11 cellular contexts compared by ENCODE assay signal in the genomic region with DNA sequence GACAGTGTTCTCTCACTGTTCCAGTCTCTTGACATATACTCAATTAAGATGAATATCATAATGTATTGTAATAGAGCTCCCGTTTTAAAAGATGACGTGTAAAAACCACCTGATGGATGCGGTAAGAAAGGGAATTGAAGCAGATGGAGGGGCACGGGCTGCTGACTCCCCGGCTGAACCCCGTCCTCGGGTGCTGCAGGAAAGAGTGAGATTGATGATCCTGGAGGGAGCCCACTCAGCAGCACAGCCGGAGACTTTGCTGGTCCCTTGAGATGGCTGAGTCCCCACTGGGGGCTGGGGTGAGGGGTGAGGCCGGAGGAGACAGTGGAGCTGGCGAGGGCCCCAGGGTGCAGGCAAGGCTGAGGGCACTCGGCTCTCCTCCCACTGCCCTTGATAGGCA.
DNase-seq lines count a peak whose midpoint lies in the region; ATAC-seq and TF ChIP-seq lines count a peak whose summit lies in the region.
"Had no signal": no experiment of that assay in that cellular context is flagged by ENCODE, and none has a peak within 500 bp of the region (broad histone marks: within the 10 kb centered on the region; RNA-seq: fewer than 3 reads in every experiment).

No MANE protein-coding gene starts in this region.

- no peak for DNase-seq in activated CD4-positive, alpha-beta T cell treated with anti-CD3 and anti-CD28 coated beads for 36 hours
- DNase-seq in activated CD4-positive, alpha-beta T cell treated with anti-CD3 and anti-CD28 coated beads for 4 hours, result no peak
- DNase-seq in OCI-LY7 (ENCODE audit: low spot score), result no peak
- DNase-seq in brain microvascular endothelial cell, result no peak
- peak; percentile 61 for DNase-seq in posterior vena cava (ENCODE audit: low spot score)
- DNase-seq in HuH-7 (ENCODE audit: low spot score), result no peak
- no peak for DNase-seq in Caco-2
- no peak for DNase-seq in NOMO-1 treated with dmso at 0.1 percent for 144 hours (lab: John Stamatoyannopoulos, UW; ENCODE audit: unreplicated experiment)
- DNase-seq: left ventricle myocardium superior, NCI-H187 treated with DMSO at 0.1 percent for 48 hours had no signal

- H3K9me3 Mint-ChIP-seq in activated CD4-positive, alpha-beta T cell treated with anti-CD3 and anti-CD28 coated beads for 36 hours (ENCODE audit: low read depth), result no peaks in the 10 kb centered on the region
- no peaks in the 10 kb centered on the region for H3K9me3 Mint-ChIP-seq in Caco-2 (ENCODE audit: unreplicated experiment)

- peaks cover 83% of the 10 kb centered on the region for H3K4me1 Mint-ChIP-seq in activated CD4-positive, alpha-beta T cell treated with anti-CD3 and anti-CD28 coated beads for 36 hours
- H3K4me1 Mint-ChIP-seq in Caco-2 (ENCODE audit: low read depth, unreplicated experiment), result no peaks in the 10 kb centered on the region

- H3K4me1 ChIP-seq in OCI-LY7 (ENCODE audit: insufficient read depth, low read length, poor library complexity, severe bottlenecking) (peaks cover 80% of the 10 kb centered on the region), Caco-2 (no peaks in the 10 kb centered on the region)
- H3K4me1 ChIP-seq: parathyroid adenoma had no signal

- no peaks in the 10 kb centered on the region for H3K9me2 ChIP-seq in OCI-LY7 (ENCODE audit: insufficient read depth, low read length)

- H3K36me3 ChIP-seq in OCI-LY7 (ENCODE audit: insufficient read depth, low read length) (peaks cover 15% of the 10 kb centered on the region; the same call in 1 of the 2 replicates), brain microvascular endothelial cell (replicated peaks) (no peaks in the 10 kb centered on the region), Caco-2 (ENCODE audit: control insufficient read depth, insufficient read depth, low read length) (no peaks in the 10 kb centered on the region)

- in situ Hi-C loops in brain microvascular endothelial cell (cut with HindIII; ENCODE audit: low pct_ligation_motif_present, low sequenced_read_pairs), result no loop called here

- H3K27ac Mint-ChIP-seq in activated CD4-positive, alpha-beta T cell treated with anti-CD3 and anti-CD28 coated beads for 36 hours, result peak overlapping the region; percentile 98
- H3K27ac Mint-ChIP-seq in Caco-2 (ENCODE audit: unreplicated experiment), result no peak overlapping the region

- H3K27me3 Mint-ChIP-seq in activated CD4-positive, alpha-beta T cell treated with anti-CD3 and anti-CD28 coated beads for 36 hours, result no peaks in the 10 kb centered on the region
- no peaks in the 10 kb centered on the region for H3K27me3 Mint-ChIP-seq in Caco-2 (ENCODE audit: insufficient read depth, unreplicated experiment)

- H3K27ac ChIP-seq in OCI-LY7 (ENCODE audit: low read depth, low read length, poor library complexity, severe bottlenecking) (peak overlapping the region; percentile 83), brain microvascular endothelial cell (peak overlapping the region; percentile 54)
- H3K27ac ChIP-seq: parathyroid adenoma had no signal

- CTCF ChIA-PET in activated CD4-positive, alpha-beta T cell treated with anti-CD3 and anti-CD28 coated beads for 36 hours (lab: Charles Lee), result interaction anchor here (0.6 to 2.2 kb wide), 4 partner anchors 10 to 108 kb away, joined by 3 to 8 read pairs (median 4); no protein-coding TSS in a partner anchor
- CTCF ChIA-PET in OCI-LY7 (lab: Charles Lee; ENCODE audit: unreplicated experiment), result no interaction called here
- CTCF ChIA-PET in Caco-2 (lab: Charles Lee), result no interaction called here

- H3K79me2 ChIP-seq in OCI-LY7 (ENCODE audit: insufficient read depth, low read depth, low read length), result peaks cover 21% of the 10 kb centered on the region; the same call in 1 of the 2 replicates
- H3K79me2 ChIP-seq: parathyroid adenoma had no signal

- intact Hi-C loops in activated CD4-positive, alpha-beta T cell treated with anti-CD3 and anti-CD28 coated beads for 36 hours (cut with DNase I, micrococcal nuclease), result loop anchor here in 1 of 2 experiments (5.0 kb wide), 3 partner anchors 85 to 115 kb away; no protein-coding TSS in a partner anchor
- intact Hi-C loops in OCI-LY7 (cut with micrococcal nuclease; ENCODE audit: unreplicated experiment) (no loop called here), posterior vena cava (cut with DNase I) (no loop called here), Caco-2 (cut with micrococcal nuclease; ENCODE audit: unreplicated experiment) (no loop called here)

- peaks cover 32% of the 10 kb centered on the region for H3K36me3 Mint-ChIP-seq in activated CD4-positive, alpha-beta T cell treated with anti-CD3 and anti-CD28 coated beads for 36 hours (ENCODE audit: low read depth)
- peaks cover 18% of the 10 kb centered on the region for H3K36me3 Mint-ChIP-seq in Caco-2 (ENCODE audit: insufficient read depth, unreplicated experiment)

- no peaks in the 10 kb centered on the region for H4K20me1 ChIP-seq in OCI-LY7 (ENCODE audit: insufficient read depth, low read length)

- TF ChIP-seq CTCF in OCI-LY7 (conservative IDR thresholded peaks at IDR 0.05; ENCODE audit: low read length) (no peak), brain microvascular endothelial cell (IDR thresholded peaks at IDR 0.05; ENCODE audit: low read depth, low read length, missing control alignments) (no peak), Caco-2 (IDR thresholded peaks at IDR 0.05; ENCODE audit: insufficient read depth in 1 of 2, low read depth in 1 of 2, low read length in 1 of 2, severe bottlenecking in 1 of 2, unreplicated experiment in 1 of 2) (no peak)

- no peak overlapping the region for H2AFZ ChIP-seq in OCI-LY7 (ENCODE audit: low read length)
- H2AFZ ChIP-seq: parathyroid adenoma had no signal

- POLR2A ChIA-PET in activated CD4-positive, alpha-beta T cell treated with anti-CD3 and anti-CD28 coated beads for 36 hours (lab: Charles Lee), result interaction anchor here (0.7 to 1.1 kb wide), 3 partner anchors 12 to 71 kb away, joined by 3 to 5 read pairs (median 3); no protein-coding TSS in a partner anchor
- POLR2A ChIA-PET in OCI-LY7 (lab: Charles Lee), result interaction anchor here (1.0 to 2.0 kb wide), 2 partner anchors 15 to 25 kb away, joined by 3 to 9 read pairs; no protein-coding TSS in a partner anchor
- POLR2A ChIA-PET in Caco-2 (lab: Charles Lee), result no interaction called here

- BruUV-seq in OCI-LY7 (replicated peaks; lab: Mats Ljungman, UMichigan), result no TSS peak
- BruUV-seq in Caco-2 (replicated peaks; lab: Mats Ljungman, UMichigan), result no TSS peak

- H3K27me3 ChIP-seq in brain microvascular endothelial cell (replicated peaks) (no peaks in the 10 kb centered on the region), Caco-2 (replicated peaks; ENCODE audit: control insufficient read depth, insufficient read depth, low read length) (no peaks in the 10 kb centered on the region)

- ATAC-seq in activated CD4-positive, alpha-beta T cell treated with anti-CD3 and anti-CD28 coated beads for 36 hours, result no peak
- ATAC-seq: left ventricle myocardium superior had no signal

- H3K4me3 ChIP-seq in OCI-LY7 (ENCODE audit: low read depth, low read length, poor library complexity, severe bottlenecking) (no peak overlapping the region), brain microvascular endothelial cell (ENCODE audit: low read depth, low read length) (no peak overlapping the region), Caco-2 (ENCODE audit: low read depth, low read length) (no peak overlapping the region)

- peak overlapping the region; percentile 60 for H3K4me3 Mint-ChIP-seq in activated CD4-positive, alpha-beta T cell treated with anti-CD3 and anti-CD28 coated beads for 36 hours
- no peak overlapping the region for H3K4me3 Mint-ChIP-seq in Caco-2 (ENCODE audit: unreplicated experiment)

- H3K9me3 ChIP-seq in OCI-LY7 (ENCODE audit: low read length) (no peaks in the 10 kb centered on the region), Caco-2 (no peaks in the 10 kb centered on the region)

- H3K4me2 ChIP-seq in OCI-LY7 (ENCODE audit: low read length), result peak overlapping the region; percentile 64
